In the genomic region with DNA sequence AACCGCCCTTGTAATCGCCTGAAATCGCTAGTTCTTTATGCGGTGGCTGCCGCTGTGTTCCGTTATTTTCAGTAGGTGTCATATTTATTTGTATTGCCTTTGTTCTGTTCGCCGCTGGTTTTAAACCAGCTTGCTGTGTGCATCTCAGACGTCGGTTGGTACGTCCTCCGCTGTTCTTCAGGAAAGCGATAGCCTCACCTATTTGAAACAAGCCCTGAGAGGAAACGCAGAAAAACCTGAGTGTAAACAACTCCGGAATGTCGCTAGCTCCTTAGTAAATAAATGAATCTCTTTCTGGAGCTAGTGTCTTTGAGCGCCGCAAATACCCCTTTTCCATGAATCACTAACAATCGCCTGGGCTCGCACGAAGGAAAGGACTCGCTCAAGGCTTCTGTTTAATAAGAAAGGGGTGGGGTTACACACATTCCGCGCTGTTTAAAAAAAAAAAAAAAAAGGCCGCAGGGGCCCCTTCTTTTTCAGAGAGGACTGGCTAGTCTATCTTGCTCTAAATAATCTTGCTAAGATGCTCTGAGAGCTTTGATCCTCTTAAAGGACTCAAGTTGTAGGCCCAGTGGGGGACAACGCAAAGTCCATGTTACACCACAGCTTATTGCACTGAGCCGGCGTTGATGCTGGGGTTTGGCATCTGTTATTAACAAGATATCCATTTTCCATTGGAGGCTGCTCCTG, we compare ENCODE assay signal across 10 cellular contexts. TPM values are rescaled to one million over a fixed set of nuclear protein-coding genes. Genes with fewer than 3 reads are reported as not detected.
DNase-seq lines count a peak whose midpoint lies in the region; ATAC-seq and TF ChIP-seq lines count a peak whose summit lies in the region.
"Had no signal": no experiment of that assay in that cellular context is flagged by ENCODE, and none has a peak within 500 bp of the region (broad histone marks: within the 10 kb centered on the region; RNA-seq: fewer than 3 reads in every experiment).

No MANE protein-coding gene starts in this region.

- H3K9me3 ChIP-seq in hepatocyte (ENCODE audit: low read depth): no peaks in the 10 kb centered on the region
- no peaks in the 10 kb centered on the region for H3K9me3 ChIP-seq in subcutaneous abdominal adipose tissue (ENCODE audit: control insufficient read depth in 5 of 5, low read length in 5 of 5)

- H2AFZ ChIP-seq in hepatocyte: no peak overlapping the region

- no peaks in the 10 kb centered on the region for H3K9me3 Mint-ChIP-seq in activated CD8-positive, alpha-beta T cell treated with anti-CD3 and anti-CD28 coated beads, Interleukin-2, amount 10 ng/mL, durations not matched to agents 7 days and 5 days (ENCODE audit: insufficient read depth)

- H3K27ac Mint-ChIP-seq in activated CD8-positive, alpha-beta T cell treated with anti-CD3 and anti-CD28 coated beads, Interleukin-2, amount 10 ng/mL, durations not matched to agents 7 days and 5 days: no peak overlapping the region

- peak; percentile 47 for DNase-seq in activated CD8-positive, alpha-beta memory T cell treated with anti-CD3 and anti-CD28 coated beads for 24 hours
- no peak for DNase-seq in activated CD8-positive, alpha-beta memory T cell treated with anti-CD3 and anti-CD28 coated beads, Interleukin-2, amount 50 U/mL, for 4 hours
- DNase-seq in activated CD8-positive, alpha-beta T cell treated with anti-CD3 and anti-CD28 coated beads, Interleukin-2, amount 10 ng/mL, durations not matched to agents 7 days and 5 days: peak; percentile 32
- DNase-seq in hepatocyte (ENCODE audit: low spot score): no peak
- DNase-seq in H4 (ENCODE audit: low spot score): no peak
- DNase-seq in middle frontal gyrus (ENCODE audit: extremely low spot score, low spot score): no peak

- peaks cover 93% of the 10 kb centered on the region for H3K27me3 ChIP-seq in hepatocyte
- peaks cover 0 to 41% (median 6%) of the 10 kb centered on the region in 5 donors for H3K27me3 ChIP-seq in subcutaneous abdominal adipose tissue (ENCODE audit: control insufficient read depth in 5 of 5, insufficient read depth in 4 of 5, low read length in 5 of 5)

- no peaks in the 10 kb centered on the region for H3K36me3 ChIP-seq in hepatocyte (replicated peaks; ENCODE audit: insufficient read depth, low read depth)
- no peaks in the 10 kb centered on the region for H3K36me3 ChIP-seq in subcutaneous abdominal adipose tissue (ENCODE audit: control insufficient read depth in 5 of 5, insufficient read depth in 5 of 5, low read length in 5 of 5)

- no peaks in the 10 kb centered on the region for H4K20me1 ChIP-seq in hepatocyte (ENCODE audit: insufficient read depth, poor library complexity, severe bottlenecking)

- H3K4me3 Mint-ChIP-seq in activated CD8-positive, alpha-beta T cell treated with anti-CD3 and anti-CD28 coated beads, Interleukin-2, amount 10 ng/mL, durations not matched to agents 7 days and 5 days: peak overlapping the region; percentile 74

- H3K27ac ChIP-seq in hepatocyte: no peak overlapping the region
- peak overlapping the region; percentile 70 for H3K27ac ChIP-seq in subcutaneous abdominal adipose tissue (ENCODE audit: low read depth, low read length)
- H3K27ac ChIP-seq: HL-60 had no signal

- peak overlapping the region; percentile 58 for H3K4me2 ChIP-seq in hepatocyte

- peaks cover 80% of the 10 kb centered on the region for H3K27me3 Mint-ChIP-seq in activated CD8-positive, alpha-beta T cell treated with anti-CD3 and anti-CD28 coated beads, Interleukin-2, amount 10 ng/mL, durations not matched to agents 7 days and 5 days (ENCODE audit: low read depth)

- no peaks in the 10 kb centered on the region for H3K9me2 ChIP-seq in hepatocyte (replicated peaks; ENCODE audit: insufficient read depth)

- no peaks in the 10 kb centered on the region for H3K79me2 ChIP-seq in hepatocyte

- WGBS in hepatocyte (ENCODE audit: low lambda C conversion rate, missing lambda C conversion rate): 14% methylated on average over 28 of the region's 28 CpGs

- peaks cover 17% of the 10 kb centered on the region for H3K4me1 ChIP-seq in hepatocyte (ENCODE audit: insufficient read depth)
- peaks cover 1 to 65% (median 55%) of the 10 kb centered on the region in 5 donors for H3K4me1 ChIP-seq in subcutaneous abdominal adipose tissue (ENCODE audit: control insufficient read depth in 5 of 5, insufficient read depth in 5 of 5, low read length in 5 of 5)

- peak overlapping the region; percentile 6 to 65 (median 58) for H3K9ac ChIP-seq in subcutaneous abdominal adipose tissue (ENCODE audit: low read length in 5 of 5)

- H3K4me1 Mint-ChIP-seq in activated CD8-positive, alpha-beta T cell treated with anti-CD3 and anti-CD28 coated beads, Interleukin-2, amount 10 ng/mL, durations not matched to agents 7 days and 5 days (ENCODE audit: low read depth): peaks cover 27% of the 10 kb centered on the region

- TF ChIP-seq CTCF in hepatocyte (IDR thresholded peaks at IDR 0.05; ENCODE audit: poor library complexity): no peak

- ATAC-seq in activated CD8-positive, alpha-beta T cell treated with anti-CD3 and anti-CD28 coated beads, Interleukin-2, amount 10 ng/mL, durations not matched to agents 7 days and 5 days: no peak
- no peak for ATAC-seq in HG02870 (IDR thresholded peaks at IDR 0.05; ENCODE audit: unreplicated experiment)

- POLR2A ChIA-PET in activated CD8-positive, alpha-beta T cell treated with anti-CD3 and anti-CD28 coated beads, Interleukin-2, amount 10 ng/mL, durations not matched to agents 7 days and 5 days (lab: Charles Lee): no interaction called here

- H3K4me3 ChIP-seq in hepatocyte (no peak overlapping the region), subcutaneous abdominal adipose tissue (ENCODE audit: low read depth in 1 of 5, low read length in 5 of 5) (peak overlapping the region; percentile 59 to 83 (median 73))

- CTCF ChIA-PET in activated CD8-positive, alpha-beta T cell treated with anti-CD3 and anti-CD28 coated beads, Interleukin-2, amount 10 ng/mL, durations not matched to agents 7 days and 5 days (lab: Charles Lee): interaction anchor here (1.1 to 4.4 kb wide), 8 partner anchors 8 to 1029 kb away, joined by 3 to 23 read pairs (median 10); no protein-coding TSS in a partner anchor

- H3K36me3 Mint-ChIP-seq in activated CD8-positive, alpha-beta T cell treated with anti-CD3 and anti-CD28 coated beads, Interleukin-2, amount 10 ng/mL, durations not matched to agents 7 days and 5 days (ENCODE audit: low read depth): peaks cover 3% of the 10 kb centered on the region

RNA-seq across cellular contexts. Expression of a gene that starts 3.0 kb away (rescaled TPM):
- not detected for total RNA-seq in activated CD8-positive, alpha-beta T cell treated with anti-CD3 and anti-CD28 coated beads, Interleukin-2, amount 10 ng/mL, durations not matched to agents 7 days and 5 days
- total RNA-seq in hepatocyte: 1.3 TPM in 2 replicates
- 0.77 TPM in 1 of 2 replicates, not detected in the other for polyA plus RNA-seq in hepatocyte
- total RNA-seq in H4 (2014; rRNA removed; shearing (Covaris generic)): not detected in 2 replicates

RNA-seq across cellular contexts. Expression of a gene that starts 10.0 kb away (rescaled TPM):
- total RNA-seq in activated CD8-positive, alpha-beta T cell treated with anti-CD3 and anti-CD28 coated beads, Interleukin-2, amount 10 ng/mL, durations not matched to agents 7 days and 5 days: not detected
- 2.4 and 2.9 TPM in 2 replicates for total RNA-seq in hepatocyte
- polyA plus RNA-seq in hepatocyte: 3.0 and 4.7 TPM in 2 replicates
- total RNA-seq in H4 (2014; rRNA removed; shearing (Covaris generic)): 1.1 and 2.1 TPM in 2 replicates

RNA-seq across cellular contexts. Expression of a gene that starts 16.0 kb away (rescaled TPM):
- total RNA-seq in activated CD8-positive, alpha-beta T cell treated with anti-CD3 and anti-CD28 coated beads, Interleukin-2, amount 10 ng/mL, durations not matched to agents 7 days and 5 days: not detected
- 8.5 and 11.7 TPM in 2 replicates for total RNA-seq in hepatocyte
- 5.1 and 9.9 TPM in 2 replicates for polyA plus RNA-seq in hepatocyte
- total RNA-seq in H4 (2014; rRNA removed; shearing (Covaris generic)): not detected in 2 replicates
- total RNA-seq: RPMI7951 had no signal

RNA-seq across cellular contexts. Expression of a gene that starts 18.8 kb away (rescaled TPM):
- not detected for total RNA-seq in activated CD8-positive, alpha-beta T cell treated with anti-CD3 and anti-CD28 coated beads, Interleukin-2, amount 10 ng/mL, durations not matched to agents 7 days and 5 days
- total RNA-seq in hepatocyte: 0.40 and 0.70 TPM in 2 replicates
- 0.13 TPM in 1 of 2 replicates, not detected in the other for polyA plus RNA-seq in hepatocyte
- not detected in 2 replicates for total RNA-seq in H4 (2014; rRNA removed; shearing (Covaris generic))

RNA-seq across cellular contexts. Expression of a gene that starts 24.6 kb away (rescaled TPM):
- total RNA-seq in activated CD8-positive, alpha-beta T cell treated with anti-CD3 and anti-CD28 coated beads, Interleukin-2, amount 10 ng/mL, durations not matched to agents 7 days and 5 days: not detected
- 0.13 and 0.20 TPM in 2 replicates for total RNA-seq in hepatocyte
- polyA plus RNA-seq in hepatocyte: 0.41 TPM in 1 of 2 replicates, not detected in the other
- 0.29 and 0.70 TPM in 2 replicates for total RNA-seq in H4 (2014; rRNA removed; shearing (Covaris generic))

Comparison
In these comparisons a context has a peak if more than half of its experiments do, and no peak if none do; other contexts are left out.
1. DNase-seq: peak in activated CD8-positive, alpha-beta memory T cell treated with anti-CD3 and anti-CD28 coated beads for 24 hours (single experiment) and activated CD8-positive, alpha-beta T cell treated with anti-CD3 and anti-CD28 coated beads, Interleukin-2, amount 10 ng/mL, durations not matched to agents 7 days and 5 days (single experiment); none in activated CD8-positive, alpha-beta memory T cell treated with anti-CD3 and anti-CD28 coated beads, Interleukin-2, amount 50 U/mL, for 4 hours (single experiment), hepatocyte (single experiment), H4 (single experiment) and middle frontal gyrus (single experiment).